ENCODE assay signal across 16 cellular contexts in the genomic region with DNA sequence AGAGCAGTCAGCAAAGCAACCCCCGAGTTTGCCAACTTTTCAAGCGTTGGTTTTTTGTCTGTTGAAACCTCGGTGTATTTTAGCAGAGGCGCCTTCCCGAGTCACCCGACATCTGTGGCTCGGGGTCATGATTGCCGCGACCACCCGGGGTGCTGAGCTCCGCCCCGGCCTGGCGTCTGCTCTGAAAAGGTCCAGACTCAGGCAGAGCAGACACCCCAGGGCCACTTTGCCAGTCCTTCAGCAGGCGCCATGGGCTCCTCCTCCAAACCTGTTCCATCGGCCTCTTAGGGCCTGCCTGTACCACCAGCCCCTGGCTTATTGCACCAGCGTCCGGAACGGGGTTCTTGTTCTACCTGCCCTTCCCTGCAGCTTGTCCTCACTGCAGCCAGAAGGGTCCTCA.
"Had no signal": no experiment of that assay in that cellular context is flagged by ENCODE, and none has a peak within 500 bp of the region (broad histone marks: within the 10 kb centered on the region; RNA-seq: fewer than 3 reads in every experiment).

No MANE protein-coding gene starts in this region.

- ATAC-seq: activated T-cell treated with anti-CD3 and anti-CD28 coated beads, Interleukin-2, amount 50 U/mL, for 72 hours; left colon; sciatic nerve; stimulated activated memory B cell treated with anti-CD40 and anti-IgM and Interleukin-4, amounts not matched to agents 10 μg/mL and 1 μg/mL and 100 μg/mL, for 72 hours had no signal

- H3K4me3 ChIP-seq: ascending aorta, lung, ovary, smooth muscle cell, testis had no signal

- H3K27ac ChIP-seq: ascending aorta, ovary, testis, WERI-Rb-1 had no signal

- H3K36me3 ChIP-seq: ascending aorta, ovary, WERI-Rb-1 had no signal

- H3K9me3 ChIP-seq: ascending aorta, ovary, testis had no signal

- DNase-seq: activated CD4-positive, alpha-beta T cell treated with anti-CD3 and anti-CD28 coated beads for 1 hour; activated effector memory CD4-positive, alpha-beta T cell treated with anti-CD3 and anti-CD28 coated beads, Interleukin-2, amount 50 U/mL, for 16 hours; activated naive CD4-positive, alpha-beta T cell treated with anti-CD3 and anti-CD28 coated beads, Interleukin-2, amount 50 U/mL, for 16 hours; activated T-cell treated with anti-CD3 and anti-CD28 coated beads, Interleukin-2, amount 50 U/mL, for 72 hours; effector CD8-positive, alpha-beta T cell; hippocampal formation; left colon; stimulated activated CD4-positive, alpha-beta T cell treated with anti-CD3 and anti-CD28 coated beads, Interleukin-4, amount 100 ng/mL, for 4 hours; testis; WERI-Rb-1 had no signal

- H3K4me2 ChIP-seq: smooth muscle cell had no signal

- H3K27me3 ChIP-seq: ascending aorta, ovary, testis had no signal
